ENCODE assay signal across 10 cellular contexts in genomic region chr5:40436535-40437237, GRCh38.
A peak's percentile ranks its signal among the peaks of the same experiment; 100 is the strongest.
DNase-seq lines count a peak whose midpoint lies in the region; ATAC-seq, FAIRE-seq and TF ChIP-seq lines count a peak whose summit lies in the region.
"Had no signal": no experiment of that assay in that cellular context is flagged by ENCODE, and none has a peak within 500 bp of the region (broad histone marks: within the 10 kb centered on the region; RNA-seq: fewer than 3 reads in every experiment).

No MANE protein-coding gene starts in this region.

- ATAC-seq in GM21619 (IDR thresholded peaks at IDR 0.05; ENCODE audit: unreplicated experiment), result peak; percentile 67

- TF ChIP-seq CTCF in hepatocyte (IDR thresholded peaks at IDR 0.05; ENCODE audit: poor library complexity) (no peak), progenitor cell of endocrine pancreas (IDR thresholded peaks at IDR 0.05; ENCODE audit: unreplicated experiment) (no peak)

- H4K20me1 ChIP-seq in hepatocyte (ENCODE audit: insufficient read depth, poor library complexity, severe bottlenecking), result no peaks in the 10 kb centered on the region

- no peaks in the 10 kb centered on the region for H3K36me3 Mint-ChIP-seq in progenitor cell of endocrine pancreas (ENCODE audit: insufficient read depth)

- H3K9me2 ChIP-seq in hepatocyte (replicated peaks; ENCODE audit: insufficient read depth), result no peaks in the 10 kb centered on the region

- H3K4me1 ChIP-seq in hepatocyte (ENCODE audit: insufficient read depth), result no peaks in the 10 kb centered on the region

- no peaks in the 10 kb centered on the region for H3K27me3 ChIP-seq in hepatocyte

- H3K4me3 ChIP-seq in hepatocyte, result no peak overlapping the region

- H3K79me2 ChIP-seq in hepatocyte, result no peaks in the 10 kb centered on the region

- no peak overlapping the region for H2AFZ ChIP-seq in hepatocyte

- no peak overlapping the region for H3K27ac Mint-ChIP-seq in progenitor cell of endocrine pancreas

- DNase-seq in GM12891 (ENCODE audit: insufficient read length, low spot score), result no peak
- peak; percentile 52 for DNase-seq in NOMO-1 treated with DMSO at 0.1 percent for 48 hours (lab: John Stamatoyannopoulos, UW; ENCODE audit: unreplicated experiment)
- no peak for DNase-seq in hepatocyte (ENCODE audit: low spot score)
- DNase-seq in RPMI8226, result no peak
- DNase-seq in SKM-1 (lab: John Stamatoyannopoulos, UW; ENCODE audit: unreplicated experiment), result no peak
- no peak for DNase-seq in AG20443 (ENCODE audit: low spot score)
- no peak for DNase-seq in progenitor cell of endocrine pancreas (ENCODE audit: low spot score, unreplicated experiment)

- H3K4me1 Mint-ChIP-seq in progenitor cell of endocrine pancreas (ENCODE audit: low read depth), result no peaks in the 10 kb centered on the region

- H3K27ac ChIP-seq in hepatocyte, result peak overlapping the region; percentile 54

- H3K9me3 Mint-ChIP-seq in progenitor cell of endocrine pancreas (ENCODE audit: low read depth), result no peaks in the 10 kb centered on the region

- no peak overlapping the region for H3K4me2 ChIP-seq in hepatocyte

- no peaks in the 10 kb centered on the region for H3K9me3 ChIP-seq in hepatocyte (ENCODE audit: low read depth)

- H3K27me3 Mint-ChIP-seq in progenitor cell of endocrine pancreas, result no peaks in the 10 kb centered on the region

- FAIRE-seq in GM12891 (lab: Jason Lieb, UNC), result peak; percentile 68
- FAIRE-seq: G401.6, keratinocyte had no signal

- no peak overlapping the region for H3K4me3 Mint-ChIP-seq in progenitor cell of endocrine pancreas (ENCODE audit: low read depth)

- TF ChIP-seq POLR2A in GM12891 (IDR thresholded peaks at IDR 0.05; ENCODE audit: low read depth, low read length), result no peak

- H3K36me3 ChIP-seq in hepatocyte (replicated peaks; ENCODE audit: insufficient read depth, low read depth), result no peaks in the 10 kb centered on the region

- WGBS in hepatocyte (ENCODE audit: low lambda C conversion rate, missing lambda C conversion rate), result 91% methylated on average over 9 of the region's 9 CpGs

TF ChIP-seq in GM12891, 5 proteins besides CTCF, POLR2A, EP300 and RAD21:
- TF ChIP-seq SPI1 (IDR thresholded peaks at IDR 0.05; ENCODE audit: low read depth, low read length), result no peak
- no peak for TF ChIP-seq TAF1 (IDR thresholded peaks at IDR 0.05; ENCODE audit: low read depth, low read length)
